2 cellular contexts compared by ENCODE assay signal in the genomic region with DNA sequence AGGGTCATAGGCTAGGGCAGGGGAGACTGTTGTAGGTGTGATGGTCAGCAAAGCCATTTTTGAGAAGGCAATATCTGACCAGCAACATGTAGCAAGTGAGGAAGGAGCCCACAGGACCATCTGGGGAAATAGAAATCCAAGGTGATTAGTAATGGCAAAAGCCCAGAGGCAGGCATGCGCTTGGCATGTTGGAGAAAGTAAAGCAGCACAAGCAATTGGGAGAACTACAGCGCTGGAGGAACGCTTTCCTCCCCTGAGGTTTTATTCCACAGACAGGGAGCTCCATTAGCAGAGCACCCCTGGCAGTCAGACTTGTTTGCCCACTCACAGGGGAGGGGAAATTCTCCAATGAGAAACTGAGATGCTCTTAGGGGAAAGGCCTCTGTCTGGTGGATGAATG.
TF ChIP-seq lines count a peak whose summit lies in the region.

No MANE protein-coding gene starts in this region.

TF ChIP-seq in GM23338, 12 proteins besides CTCF, POLR2A, EP300 and RAD21:
- TF ChIP-seq EZH2phosphoT487 (IDR thresholded peaks at IDR 0.05; ENCODE audit: unreplicated experiment), result no peak

TF ChIP-seq in H1, 55 proteins besides CTCF, POLR2A, EP300 and RAD21:
- TF ChIP-seq SP2 (IDR thresholded peaks at IDR 0.05; ENCODE audit: low read length) (no peak), E2F6 (IDR thresholded peaks at IDR 0.05) (no peak), CTBP2 (IDR thresholded peaks at IDR 0.05; ENCODE audit: borderline replicate concordance, insufficient read depth, insufficient read length, low read length) (no peak), JUN (IDR thresholded peaks at IDR 0.05; ENCODE audit: low read depth, low read length) (no peak), TCF12 (IDR thresholded peaks at IDR 0.05; ENCODE audit: low read depth, low read length) (no peak), GTF2F1 (IDR thresholded peaks at IDR 0.05; ENCODE audit: borderline replicate concordance, low read depth, low read length) (no peak), SIRT6 (IDR thresholded peaks at IDR 0.05; ENCODE audit: low read length) (no peak), SUZ12 (IDR thresholded peaks at IDR 0.05; ENCODE audit: low read length) (no peak), SP4 (IDR thresholded peaks at IDR 0.05; ENCODE audit: low read length) (no peak), CBX5 (IDR thresholded peaks at IDR 0.05; ENCODE audit: low read depth, low read length) (no peak), PHF8 (conservative IDR thresholded peaks at IDR 0.05; ENCODE audit: low read depth, low read length) (no peak), HDAC2 (IDR thresholded peaks at IDR 0.05; ENCODE audit: borderline replicate concordance in 1 of 2, low read depth in 2 of 2, low read length in 2 of 2) (no peak)
TF ChIP-seq in H1: peak in this region for 0.
